Comparison of ENCODE assay signal across 19 cellular contexts in the genomic region with DNA sequence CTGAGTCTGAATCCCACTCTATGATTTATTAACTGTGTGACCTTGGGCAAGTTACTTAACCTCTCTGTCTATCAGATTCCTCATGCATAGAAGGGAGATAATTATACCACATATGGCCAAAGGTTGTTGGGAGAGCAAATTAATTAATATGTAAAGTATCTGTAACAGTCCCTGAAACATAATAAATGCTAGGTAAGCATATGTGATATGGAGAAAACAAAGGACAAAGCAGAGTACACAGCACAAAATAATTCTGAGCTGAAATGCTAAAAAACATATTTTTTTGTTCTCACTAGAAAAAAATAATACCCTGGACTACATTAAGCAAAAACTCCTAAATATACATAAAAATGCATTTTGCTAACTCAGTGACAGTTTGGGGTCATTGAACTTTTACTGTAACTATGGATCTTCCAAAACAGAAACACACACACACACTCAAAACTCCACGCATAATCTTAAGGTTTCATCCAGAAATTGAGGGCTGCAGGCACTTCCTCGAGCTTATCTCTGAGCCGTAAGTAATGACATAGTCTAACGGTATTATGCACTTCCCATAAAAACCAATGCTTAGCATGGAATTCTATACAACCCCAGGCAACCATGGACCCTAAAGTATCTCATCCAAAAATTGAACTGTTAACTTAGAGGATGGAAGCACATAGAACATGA.
A peak's percentile ranks its signal among the peaks of the same experiment; 100 is the strongest.
DNase-seq lines count a peak whose midpoint lies in the region; TF ChIP-seq lines count a peak whose summit lies in the region.
"Had no signal": no experiment of that assay in that cellular context is flagged by ENCODE, and none has a peak within 500 bp of the region (broad histone marks: within the 10 kb centered on the region; RNA-seq: fewer than 3 reads in every experiment).

No MANE protein-coding gene starts in this region.

- no peaks in the 10 kb centered on the region for H3K27me3 ChIP-seq in mesendoderm (ENCODE audit: insufficient read depth, low read length, poor library complexity)
- H3K27me3 ChIP-seq: SJSA1 had no signal

- H3K4me2 ChIP-seq in mesendoderm (ENCODE audit: low read length), result no peak overlapping the region

- H3K23ac ChIP-seq in mesendoderm (ENCODE audit: low read length), result no peak overlapping the region

- H3K56ac ChIP-seq in mesendoderm (ENCODE audit: low read length), result no peak overlapping the region

- no peaks in the 10 kb centered on the region for H3K27me3 Mint-ChIP-seq in nephron (ENCODE audit: low read depth)
- H3K27me3 Mint-ChIP-seq: CD4-positive, CD25-positive, alpha-beta regulatory T cell had no signal

- H4K8ac ChIP-seq in mesendoderm (ENCODE audit: low read depth, low read length), result no peak overlapping the region

- H2BK120ac ChIP-seq in mesendoderm (ENCODE audit: low read depth, low read length), result no peak overlapping the region

- no peak overlapping the region for H3K18ac ChIP-seq in mesendoderm (ENCODE audit: low read length)

- DNase-seq in M059J (ENCODE audit: low read depth) (peak; percentile 15), SK-N-MC (ENCODE audit: low read depth, low spot score) (peak; percentile 10), fibroblast of pulmonary artery (ENCODE audit: low read depth) (peak; percentile 35), KG1 (lab: John Stamatoyannopoulos, UW) (no peak), mesendoderm (no peak)
- no peak for DNase-seq in central memory CD4-positive, alpha-beta T cell
- DNase-seq: CD4-positive, CD25-positive, alpha-beta regulatory T cell; COR-L47; DMS79; H7; KBM-7; NCI-H1105 treated with DMSO at 0.1 percent for 48 hours; NCI-H2029 treated with DMSO at 0.1 percent for 48 hours; NCI-H345; NCI-H774; NK-92 treated with Interleukin-12 subunit alpha and Interleukin-12 subunit beta, amount 100 ng/mL, for 24 hours had no signal

- H3K9me3 ChIP-seq in SK-N-MC (ENCODE audit: low read depth, low read length), result no peaks in the 10 kb centered on the region
- H3K9me3 ChIP-seq: SJSA1 had no signal

- H3K9ac ChIP-seq in SK-N-MC (ENCODE audit: insufficient read length) (no peak overlapping the region), mesendoderm (ENCODE audit: low read length) (no peak overlapping the region)

- H3K27ac Mint-ChIP-seq in nephron, result peak overlapping the region in 2 of 3 experiments; percentile 22 to 36
- H3K27ac Mint-ChIP-seq: CD4-positive, CD25-positive, alpha-beta regulatory T cell had no signal

- no CpG with 5 or more reads among the region's 4 CpGs for WGBS in mesendoderm (ENCODE audit: extremely low coverage, insufficient coverage, low lambda C conversion rate)

- no peaks in the 10 kb centered on the region for H3K36me3 ChIP-seq in SK-N-MC (ENCODE audit: insufficient read depth, low read length)
- no peaks in the 10 kb centered on the region for H3K36me3 ChIP-seq in mesendoderm (ENCODE audit: control insufficient read depth, insufficient read depth, low read length)
- H3K36me3 ChIP-seq: SJSA1 had no signal

- H2BK5ac ChIP-seq in mesendoderm (ENCODE audit: low read length), result no peak overlapping the region

- no peaks in the 10 kb centered on the region for H3K36me3 Mint-ChIP-seq in nephron (ENCODE audit: low read depth)
- H3K36me3 Mint-ChIP-seq: CD4-positive, CD25-positive, alpha-beta regulatory T cell had no signal

- H3K4me3 Mint-ChIP-seq in nephron, result no peak overlapping the region
- H3K4me3 Mint-ChIP-seq: CD4-positive, CD25-positive, alpha-beta regulatory T cell had no signal

- H3K4me1 ChIP-seq in mesendoderm (ENCODE audit: control insufficient read depth, low read depth, low read length), result no peaks in the 10 kb centered on the region

- TF ChIP-seq CTCF in fibroblast of pulmonary artery (IDR thresholded peaks at IDR 0.05; ENCODE audit: low read length, missing control alignments), result no peak
- no peak for TF ChIP-seq CTCF in nephron (IDR thresholded peaks at IDR 0.05; ENCODE audit: unreplicated experiment in 3 of 3)

- H3K4ac ChIP-seq in mesendoderm (ENCODE audit: low read depth, low read length), result no peak overlapping the region

- no peak overlapping the region for H2AK5ac ChIP-seq in mesendoderm (ENCODE audit: low read length)

- no peaks in the 10 kb centered on the region for H3K79me1 ChIP-seq in mesendoderm (ENCODE audit: low read length)

- no peaks in the 10 kb centered on the region for H3K9me3 Mint-ChIP-seq in nephron

- H3K79me2 ChIP-seq in mesendoderm (ENCODE audit: control insufficient read depth, insufficient read depth, low read length), result no peaks in the 10 kb centered on the region

- peaks cover 10% of the 10 kb centered on the region for H3K4me1 Mint-ChIP-seq in nephron

- H2BK15ac ChIP-seq in mesendoderm (replicated peaks; ENCODE audit: low read depth), result no peak overlapping the region

- H3K4me3 ChIP-seq in SK-N-MC (peak overlapping the region; percentile 13; the same call in 1 of the 2 replicates), fibroblast of pulmonary artery (replicated peaks; ENCODE audit: low read depth, low read length) (no peak overlapping the region), mesendoderm (ENCODE audit: low read length) (no peak overlapping the region)
- H3K4me3 ChIP-seq: GM12878, SJSA1 had no signal

- H4K5ac ChIP-seq in mesendoderm (ENCODE audit: low read length), result no peak overlapping the region

- H3K27ac ChIP-seq in SK-N-MC, result peak overlapping the region; percentile 28; the same call in 1 of the 2 replicates
- H3K27ac ChIP-seq in mesendoderm (ENCODE audit: low read depth, low read length), result no peak overlapping the region
- H3K27ac ChIP-seq: SJSA1 had no signal

Comparison
In these comparisons a context has a peak if more than half of its experiments do, and no peak if none do; other contexts are left out.
1. DNase-seq: peak in M059J (single experiment), SK-N-MC (single experiment) and fibroblast of pulmonary artery (single experiment); none in KG1 (single experiment), central memory CD4-positive, alpha-beta T cell (single experiment) and mesendoderm (single experiment).